ENCODE assay signal across 1 cellular context in the genomic region with DNA sequence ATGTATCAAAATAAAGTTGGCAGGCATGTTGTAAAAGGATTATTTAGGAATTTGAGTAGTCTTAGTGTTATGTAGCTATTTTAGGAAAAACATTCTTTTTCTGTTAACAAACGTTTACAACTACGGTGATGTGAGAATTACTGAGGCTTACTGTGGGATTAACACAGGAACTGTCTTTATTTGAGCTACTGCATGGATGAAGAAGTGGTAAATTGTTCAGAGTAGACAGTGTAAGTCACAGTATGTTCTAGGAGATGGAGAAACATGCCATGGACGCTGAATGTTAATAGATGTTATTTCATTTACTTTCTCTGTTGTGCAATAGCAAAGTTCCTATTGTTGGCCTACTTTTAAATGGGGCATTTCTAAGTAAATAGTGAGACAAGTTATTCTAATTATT.
TF ChIP-seq lines count a peak whose summit lies in the region.

No MANE protein-coding gene starts in this region.

TF ChIP-seq in K562, 482 proteins besides CTCF, POLR2A, EP300 and RAD21 (continued from another document):
- TF ChIP-seq HMG20B (CRISPR knock-in tag; IDR thresholded peaks at IDR 0.05), result no peak
- no peak for TF ChIP-seq ZFP30 (CRISPR knock-in tag; IDR thresholded peaks at IDR 0.05; ENCODE audit: borderline replicate concordance)
- TF ChIP-seq SAFB (IDR thresholded peaks at IDR 0.05; ENCODE audit: borderline replicate concordance, low read depth, low read length), result no peak
- TF ChIP-seq ZNF77 (CRISPR knock-in tag; IDR thresholded peaks at IDR 0.05), result no peak
- TF ChIP-seq, protein P1, sequence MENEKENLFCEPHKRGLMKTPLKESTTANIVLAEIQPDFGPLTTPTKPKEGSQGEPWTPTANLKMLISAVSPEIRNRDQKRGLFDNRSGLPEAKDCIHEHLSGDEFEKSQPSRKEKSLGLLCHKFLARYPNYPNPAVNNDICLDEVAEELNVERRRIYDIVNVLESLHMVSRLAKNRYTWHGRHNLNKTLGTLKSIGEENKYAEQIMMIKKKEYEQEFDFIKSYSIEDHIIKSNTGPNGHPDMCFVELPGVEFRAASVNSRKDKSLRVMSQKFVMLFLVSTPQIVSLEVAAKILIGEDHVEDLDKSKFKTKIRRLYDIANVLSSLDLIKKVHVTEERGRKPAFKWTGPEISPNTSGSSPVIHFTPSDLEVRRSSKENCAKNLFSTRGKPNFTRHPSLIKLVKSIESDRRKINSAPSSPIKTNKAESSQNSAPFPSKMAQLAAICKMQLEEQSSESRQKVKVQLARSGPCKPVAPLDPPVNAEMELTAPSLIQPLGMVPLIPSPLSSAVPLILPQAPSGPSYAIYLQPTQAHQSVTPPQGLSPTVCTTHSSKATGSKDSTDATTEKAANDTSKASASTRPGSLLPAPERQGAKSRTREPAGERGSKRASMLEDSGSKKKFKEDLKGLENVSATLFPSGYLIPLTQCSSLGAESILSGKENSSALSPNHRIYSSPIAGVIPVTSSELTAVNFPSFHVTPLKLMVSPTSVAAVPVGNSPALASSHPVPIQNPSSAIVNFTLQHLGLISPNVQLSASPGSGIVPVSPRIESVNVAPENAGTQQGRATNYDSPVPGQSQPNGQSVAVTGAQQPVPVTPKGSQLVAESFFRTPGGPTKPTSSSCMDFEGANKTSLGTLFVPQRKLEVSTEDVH (IDR thresholded peaks at IDR 0.05; ENCODE audit: low read depth, partially characterized antibody), result no peak
